Comparison of ENCODE assay signal across 1 cellular context in genomic region chr1:169078163-169078883, GRCh38.
TF ChIP-seq lines count a peak whose summit lies in the region.

No MANE protein-coding gene starts in this region.

TF ChIP-seq in HepG2, 621 proteins besides CTCF, POLR2A, EP300 and RAD21 (continued from another document):
- TF ChIP-seq ZNF674 (CRISPR knock-in tag; IDR thresholded peaks at IDR 0.05; ENCODE audit: low read depth) = no peak
- no peak for TF ChIP-seq DR1 (CRISPR knock-in tag; IDR thresholded peaks at IDR 0.05)
- TF ChIP-seq ATF2 (CRISPR knock-in tag; IDR thresholded peaks at IDR 0.05) = no peak
- TF ChIP-seq POLR2G (IDR thresholded peaks at IDR 0.05; ENCODE audit: low read depth, low read length) = no peak
